14 cellular contexts compared by ENCODE assay signal in the genomic region with DNA sequence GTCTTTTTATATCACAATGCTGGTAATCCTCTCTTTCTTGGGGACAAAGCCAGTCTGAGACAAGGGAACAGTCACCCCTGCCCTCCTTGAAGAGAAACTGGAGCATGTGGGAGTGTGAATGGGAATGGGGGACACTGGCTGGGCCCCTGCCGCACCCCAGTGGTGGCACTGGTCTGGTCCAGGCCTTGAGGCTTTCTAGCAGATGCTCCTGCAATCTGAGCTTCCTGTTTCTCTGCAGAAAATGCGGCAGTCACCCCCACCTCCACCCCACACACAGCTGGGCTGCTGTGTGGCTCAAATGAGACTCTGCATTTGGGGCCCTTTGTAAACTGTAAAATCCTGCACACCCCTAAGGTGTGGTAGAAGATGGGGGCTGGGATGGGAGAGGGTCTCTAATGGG. TPM values are rescaled to one million over a fixed set of nuclear protein-coding genes. Genes with fewer than 3 reads are reported as not detected.
DNase-seq lines count a peak whose midpoint lies in the region; ATAC-seq, FAIRE-seq and TF ChIP-seq lines count a peak whose summit lies in the region.
"Had no signal": no experiment of that assay in that cellular context is flagged by ENCODE, and none has a peak within 500 bp of the region (broad histone marks: within the 10 kb centered on the region; RNA-seq: fewer than 3 reads in every experiment).

No MANE protein-coding gene starts in this region.

- no peaks in the 10 kb centered on the region for H3K27me3 Mint-ChIP-seq in nephron progenitor cell (ENCODE audit: low read depth, poor library complexity)
- H3K27me3 Mint-ChIP-seq: CD4-positive, alpha-beta memory T cell had no signal

- H3K9me2 ChIP-seq in MM.1S (replicated peaks; ENCODE audit: insufficient read depth, low read length) (no peaks in the 10 kb centered on the region), OCI-LY7 (ENCODE audit: insufficient read depth, low read length) (no peaks in the 10 kb centered on the region)

- peaks cover 12% of the 10 kb centered on the region for H3K36me3 Mint-ChIP-seq in stimulated activated effector memory CD8-positive, alpha-beta T cell treated with anti-CD3 and anti-CD28 coated beads, Interleukin-12 subunit alpha, Interleukin-12 subunit beta, amount 100 ng/mL, for 72 hours
- peaks cover 4% of the 10 kb centered on the region for H3K36me3 Mint-ChIP-seq in nephron progenitor cell (ENCODE audit: low read depth)
- H3K36me3 Mint-ChIP-seq: CD4-positive, alpha-beta memory T cell had no signal

- H3K27ac ChIP-seq in MM.1S (ENCODE audit: low read length) (no peak overlapping the region), OCI-LY7 (ENCODE audit: low read depth, low read length, poor library complexity, severe bottlenecking) (no peak overlapping the region), left ventricle myocardium inferior (replicated peaks) (no peak overlapping the region)

- POLR2A ChIA-PET in OCI-LY7 (lab: Charles Lee): interaction anchor here (0.5 to 1.7 kb wide), 2 partner anchors 18 to 472 kb away, joined by 3 read pairs; no protein-coding TSS in a partner anchor

- DNase-seq in H7 (peak; percentile 25), MM.1S (peak; percentile 56), OCI-LY7 (ENCODE audit: low spot score) (peak; percentile 64), frontal cortex (ENCODE audit: low spot score in 2 of 2) (no peak), left ventricle myocardium inferior (no peak), nephron progenitor cell (no peak)
- no peak for DNase-seq in stimulated activated effector memory CD8-positive, alpha-beta T cell treated with anti-CD3 and anti-CD28 coated beads, Interleukin-12 subunit alpha, Interleukin-12 subunit beta, amount 100 ng/mL, for 72 hours (ENCODE audit: low spot score in 2 of 2)
- DNase-seq: CD4-positive, alpha-beta memory T cell; DMS79 treated with DMSO at 0.1 percent for 48 hours; NCI-H187 treated with DMSO at 0.1 percent for 48 hours; NCI-H446 treated with DMSO at 0.1 percent for 48 hours; NCI-H748 treated with DMSO at 0.1 percent for 48 hours; OCI-M1; SW 1271 had no signal

- no peaks in the 10 kb centered on the region for H3K9me3 ChIP-seq in MM.1S (replicated peaks; ENCODE audit: insufficient read depth, low read length)
- no peaks in the 10 kb centered on the region for H3K9me3 ChIP-seq in OCI-LY7 (ENCODE audit: low read length)
- no peaks in the 10 kb centered on the region for H3K9me3 ChIP-seq in left ventricle myocardium inferior (replicated peaks)

- H3K4me2 ChIP-seq in MM.1S (ENCODE audit: low read depth, low read length): no peak overlapping the region
- peak overlapping the region; percentile 26; the same call in 1 of the 2 replicates for H3K4me2 ChIP-seq in OCI-LY7 (ENCODE audit: low read length)

- no peaks in the 10 kb centered on the region for H3K9me3 Mint-ChIP-seq in stimulated activated effector memory CD8-positive, alpha-beta T cell treated with anti-CD3 and anti-CD28 coated beads, Interleukin-12 subunit alpha, Interleukin-12 subunit beta, amount 100 ng/mL, for 72 hours
- H3K9me3 Mint-ChIP-seq in nephron progenitor cell: no peaks in the 10 kb centered on the region
- H3K9me3 Mint-ChIP-seq: CD4-positive, alpha-beta memory T cell had no signal

- H3K4me1 Mint-ChIP-seq in stimulated activated effector memory CD8-positive, alpha-beta T cell treated with anti-CD3 and anti-CD28 coated beads, Interleukin-12 subunit alpha, Interleukin-12 subunit beta, amount 100 ng/mL, for 72 hours: peaks cover 12% of the 10 kb centered on the region
- H3K4me1 Mint-ChIP-seq in nephron progenitor cell: peaks cover 25% of the 10 kb centered on the region

- H3K36me3 ChIP-seq in H7 (replicated peaks; ENCODE audit: control insufficient read depth, insufficient read depth, low read length): peaks cover under 1% of the 10 kb centered on the region; the same call in 1 of the 2 replicates
- no peaks in the 10 kb centered on the region for H3K36me3 ChIP-seq in MM.1S (replicated peaks; ENCODE audit: insufficient read depth, low read length)
- peaks cover 9% of the 10 kb centered on the region; the same call in 1 of the 2 replicates for H3K36me3 ChIP-seq in OCI-LY7 (ENCODE audit: insufficient read depth, low read length)
- H3K36me3 ChIP-seq in left ventricle myocardium inferior: peaks cover 5% of the 10 kb centered on the region

- intact Hi-C loops in OCI-LY7 (cut with micrococcal nuclease; ENCODE audit: unreplicated experiment): no loop called here
- intact Hi-C loops in left ventricle myocardium inferior (cut with micrococcal nuclease): no loop called here

- CTCF ChIA-PET in OCI-LY7 (lab: Charles Lee; ENCODE audit: unreplicated experiment): no interaction called here

- H3K4me3 Mint-ChIP-seq in stimulated activated effector memory CD8-positive, alpha-beta T cell treated with anti-CD3 and anti-CD28 coated beads, Interleukin-12 subunit alpha, Interleukin-12 subunit beta, amount 100 ng/mL, for 72 hours: no peak overlapping the region
- no peak overlapping the region for H3K4me3 Mint-ChIP-seq in nephron progenitor cell
- H3K4me3 Mint-ChIP-seq: CD4-positive, alpha-beta memory T cell had no signal

- TF ChIP-seq CTCF in MM.1S (IDR thresholded peaks at IDR 0.05; ENCODE audit: low read length) (peak; percentile 20), OCI-LY7 (conservative IDR thresholded peaks at IDR 0.05; ENCODE audit: low read length) (no peak), left ventricle myocardium inferior (IDR thresholded peaks at IDR 0.05; ENCODE audit: borderline replicate concordance) (no peak), nephron progenitor cell (IDR thresholded peaks at IDR 0.05) (no peak)

- no peaks in the 10 kb centered on the region for H4K20me1 ChIP-seq in MM.1S (ENCODE audit: insufficient read depth, low read length)
- no peaks in the 10 kb centered on the region for H4K20me1 ChIP-seq in OCI-LY7 (ENCODE audit: insufficient read depth, low read length)

- no peaks in the 10 kb centered on the region for H3K79me2 ChIP-seq in MM.1S (ENCODE audit: low read length)
- no peaks in the 10 kb centered on the region for H3K79me2 ChIP-seq in OCI-LY7 (ENCODE audit: insufficient read depth, low read depth, low read length)

- BruUV-seq in OCI-LY7 (replicated peaks; lab: Mats Ljungman, UMichigan): no TSS peak

- H3K27me3 ChIP-seq in H7 (ENCODE audit: control insufficient read depth, insufficient read depth, low read length) (no peaks in the 10 kb centered on the region), MM.1S (replicated peaks; ENCODE audit: insufficient read depth, low read length) (no peaks in the 10 kb centered on the region), left ventricle myocardium inferior (ENCODE audit: low read depth) (no peaks in the 10 kb centered on the region)

- H3K4me3 ChIP-seq in H7 (ENCODE audit: insufficient read depth, low read depth, low read length) (no peak overlapping the region), MM.1S (ENCODE audit: low read length) (no peak overlapping the region), OCI-LY7 (ENCODE audit: low read depth, low read length, poor library complexity, severe bottlenecking) (no peak overlapping the region), left ventricle myocardium inferior (no peak overlapping the region)

- peaks cover 3% of the 10 kb centered on the region; the same call in 1 of the 2 replicates for H3F3A ChIP-seq in MM.1S (ENCODE audit: insufficient read depth, low read length)

- ATAC-seq in stimulated activated effector memory CD8-positive, alpha-beta T cell treated with anti-CD3 and anti-CD28 coated beads, Interleukin-12 subunit alpha, Interleukin-12 subunit beta, amount 100 ng/mL, for 72 hours: no peak

- H3K4me1 ChIP-seq in MM.1S (ENCODE audit: low read length): peaks cover under 1% of the 10 kb centered on the region
- peaks cover 13% of the 10 kb centered on the region for H3K4me1 ChIP-seq in OCI-LY7 (ENCODE audit: insufficient read depth, low read length, poor library complexity, severe bottlenecking)
- peaks cover 1% of the 10 kb centered on the region for H3K4me1 ChIP-seq in left ventricle myocardium inferior

- peak overlapping the region; percentile 82 for H3K27ac Mint-ChIP-seq in stimulated activated effector memory CD8-positive, alpha-beta T cell treated with anti-CD3 and anti-CD28 coated beads, Interleukin-12 subunit alpha, Interleukin-12 subunit beta, amount 100 ng/mL, for 72 hours
- no peak overlapping the region for H3K27ac Mint-ChIP-seq in nephron progenitor cell

- no peak overlapping the region for H2AFZ ChIP-seq in MM.1S (ENCODE audit: low read length)
- no peak overlapping the region for H2AFZ ChIP-seq in OCI-LY7 (ENCODE audit: low read length)

- FAIRE-seq in frontal cortex (lab: Jason Lieb, UNC): no peak

- H3K9ac ChIP-seq in MM.1S (ENCODE audit: low read length): no peak overlapping the region

RNA-seq across cellular contexts. Expression of a gene that starts 6.6 kb away (rescaled TPM):
- 26.5 and 30.2 TPM in 2 replicates for total RNA-seq in H7 (2014; rRNA removed; shearing (Covaris generic))
- total RNA-seq in OCI-LY7 (2014; rRNA removed; shearing (Covaris generic)): 20.8 and 22.7 TPM in 2 replicates
- total RNA-seq in OCI-LY7 (2022) (40.1 and 45.4 TPM in 2 replicates), frontal cortex (11.8 TPM), left ventricle myocardium inferior (36.6 TPM)

RNA-seq across cellular contexts. Expression of a gene that starts 19.1 kb away (rescaled TPM):
- 106 and 107 TPM in 2 replicates for total RNA-seq in H7 (2014; rRNA removed; shearing (Covaris generic))
- total RNA-seq in OCI-LY7 (2014; rRNA removed; shearing (Covaris generic)): 57.9 and 71.1 TPM in 2 replicates
- total RNA-seq in OCI-LY7 (2022) (81.6 and 81.8 TPM in 2 replicates), frontal cortex (13.0 TPM), left ventricle myocardium inferior (14.0 TPM)

Comparison
In these comparisons a context has a peak if more than half of its experiments do, and no peak if none do; other contexts are left out.
1. DNase-seq: peak in H7 (single experiment), MM.1S (single experiment) and OCI-LY7 (single experiment); none in stimulated activated effector memory CD8-positive, alpha-beta T cell treated with anti-CD3 and anti-CD28 coated beads, Interleukin-12 subunit alpha, Interleukin-12 subunit beta, amount 100 ng/mL, for 72 hours (0 of 2), frontal cortex (0 of 2), left ventricle myocardium inferior (single experiment) and nephron progenitor cell (single experiment).